26 cellular contexts compared by ENCODE assay signal in the genomic region with DNA sequence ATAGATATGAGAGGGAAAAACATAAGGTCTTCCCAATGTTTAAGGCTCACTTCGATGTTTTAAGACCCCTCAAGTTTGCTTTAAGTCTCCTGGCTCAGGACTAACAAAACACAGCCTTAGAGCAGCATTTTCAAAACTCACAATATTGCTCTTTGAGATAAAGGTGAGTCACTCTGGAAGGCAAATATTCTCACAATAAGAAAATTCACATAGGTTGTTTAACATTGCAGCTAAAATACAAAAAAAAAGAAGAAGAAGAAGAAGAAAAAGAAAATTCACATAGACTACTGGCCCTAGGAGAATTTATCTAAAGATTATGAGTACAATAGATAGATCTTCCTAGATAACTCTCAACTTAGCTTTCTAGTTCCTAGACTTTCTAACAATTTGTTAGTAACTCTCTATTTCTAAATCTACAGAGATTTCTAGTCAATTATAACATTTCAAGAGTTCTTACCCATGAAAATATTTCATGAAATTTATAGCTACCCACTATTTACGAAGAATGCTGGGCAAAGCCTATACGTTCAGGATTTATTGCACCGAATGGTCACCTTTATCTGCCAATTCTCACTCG. TPM values are rescaled to one million over a fixed set of nuclear protein-coding genes. Genes with fewer than 3 reads are reported as not detected.
DNase-seq lines count a peak whose midpoint lies in the region; ATAC-seq, FAIRE-seq and TF ChIP-seq lines count a peak whose summit lies in the region.
"Had no signal": no experiment of that assay in that cellular context is flagged by ENCODE, and none has a peak within 500 bp of the region (broad histone marks: within the 10 kb centered on the region; RNA-seq: fewer than 3 reads in every experiment).

No MANE protein-coding gene starts in this region.

- H3K4me1 ChIP-seq in A549 (no peaks in the 10 kb centered on the region), astrocyte (ENCODE audit: insufficient read depth, low read length) (no peaks in the 10 kb centered on the region), osteoblast (ENCODE audit: insufficient read depth, low read length) (no peaks in the 10 kb centered on the region)
- H3K4me1 ChIP-seq: BE2C, BLaER1 had no signal

- FAIRE-seq in A549 (lab: Jason Lieb, UNC): peak; percentile 92
- FAIRE-seq in astrocyte (lab: Jason Lieb, UNC): peak; percentile 85
- FAIRE-seq: GM12878, GM18507 had no signal

- no peak for TF ChIP-seq RAD21 in A549 (conservative IDR thresholded peaks at IDR 0.05 in 1 of 2, IDR thresholded peaks at IDR 0.05 in 1 of 2)

- 52% methylated on average over 5 of the region's 5 CpGs for WGBS in A549 (ENCODE audit: missing lambda C conversion rate)

- TF ChIP-seq EP300 in A549 (IDR thresholded peaks at IDR 0.05): no peak

- POLR2A ChIA-PET in A549 (lab: Yijun Ruan, JAX): interaction anchor here (0.6 kb wide), 1 partner anchor 783 kb away, joined by 3 read pairs; no protein-coding TSS in a partner anchor

- no peaks in the 10 kb centered on the region for H3K36me3 Mint-ChIP-seq in astrocyte (ENCODE audit: low read depth, unreplicated experiment)

- DNase-seq in A549 (ENCODE audit: low read depth in 1 of 2, low spot score in 1 of 2) (no peak), astrocyte (ENCODE audit: low read depth) (no peak), osteoblast (ENCODE audit: insufficient read length, low spot score, missing footprints) (peak; percentile 47), NCI-H510A (lab: John Stamatoyannopoulos, UW) (no peak)
- DNase-seq: ACHN; BE2C; C1 segment of cervical spinal cord; CD4-positive, alpha-beta memory T cell; CD4-positive, CD25-positive, alpha-beta regulatory T cell; CD8-positive, alpha-beta memory T cell; COR-L47; DMS 273 treated with DMSO at 0.1 percent for 48 hours; DMS153; DMS53; DMS79; DND-41; EL; GDM1 had no signal

- H3K9me3 ChIP-seq in A549 (no peaks in the 10 kb centered on the region), astrocyte (ENCODE audit: insufficient read depth, low read depth, low read length) (no peaks in the 10 kb centered on the region), osteoblast (ENCODE audit: low read depth, low read length) (no peaks in the 10 kb centered on the region)
- H3K9me3 ChIP-seq: BE2C, BLaER1 had no signal

- ATAC-seq in A549 (no peak), GM21723 (IDR thresholded peaks at IDR 0.05; ENCODE audit: unreplicated experiment) (no peak)
- ATAC-seq: GM12878 had no signal

- H3K9me3 Mint-ChIP-seq in astrocyte (ENCODE audit: unreplicated experiment): no peaks in the 10 kb centered on the region
- H3K9me3 Mint-ChIP-seq: CD4-positive, alpha-beta memory T cell; CD4-positive, CD25-positive, alpha-beta regulatory T cell; CD8-positive, alpha-beta memory T cell had no signal

- no peaks in the 10 kb centered on the region for H3K4me1 Mint-ChIP-seq in astrocyte (ENCODE audit: low read depth, unreplicated experiment)

- no peak overlapping the region for H3K4me3 Mint-ChIP-seq in astrocyte (ENCODE audit: unreplicated experiment)
- H3K4me3 Mint-ChIP-seq: CD14-positive monocyte; CD4-positive, alpha-beta memory T cell; CD4-positive, CD25-positive, alpha-beta regulatory T cell; CD8-positive, alpha-beta memory T cell had no signal

- H4K20me1 ChIP-seq in astrocyte (ENCODE audit: insufficient read depth, low read length) (no peaks in the 10 kb centered on the region), osteoblast (ENCODE audit: insufficient read depth, low read length) (peaks cover 85% of the 10 kb centered on the region)

- no peak for TF ChIP-seq POLR2A in A549 (IDR thresholded peaks at IDR 0.05; ENCODE audit: low read length)

- H3K79me2 ChIP-seq in astrocyte (ENCODE audit: insufficient read depth, low read length) (no peaks in the 10 kb centered on the region), osteoblast (ENCODE audit: insufficient read depth, low read length) (peaks cover 79% of the 10 kb centered on the region)

- CTCF ChIA-PET in A549 (lab: Yijun Ruan, JAX): interaction anchor here (1.1 kb wide), 1 partner anchor 223 kb away, joined by 3 read pairs; no protein-coding TSS in a partner anchor

- H3K27ac ChIP-seq in A549 (no peak overlapping the region), astrocyte (ENCODE audit: low read depth, low read length) (no peak overlapping the region), osteoblast (ENCODE audit: low read depth, low read length) (no peak overlapping the region)
- H3K27ac ChIP-seq: 22Rv1, BLaER1 had no signal

- no peaks in the 10 kb centered on the region for H3K36me3 ChIP-seq in astrocyte (ENCODE audit: insufficient read depth, low read length)
- peaks cover 58% of the 10 kb centered on the region for H3K36me3 ChIP-seq in osteoblast (ENCODE audit: insufficient read depth, low read length)
- H3K36me3 ChIP-seq: BE2C had no signal

- no peak overlapping the region for H3K4me2 ChIP-seq in A549
- H3K4me2 ChIP-seq in astrocyte (ENCODE audit: low read length): no peak overlapping the region
- H3K4me2 ChIP-seq in osteoblast (ENCODE audit: insufficient read depth, low read length): no peak overlapping the region
- H3K4me2 ChIP-seq: BLaER1 had no signal

- no peaks in the 10 kb centered on the region for H3K27me3 ChIP-seq in astrocyte (ENCODE audit: insufficient read depth, low read length)
- H3K27me3 ChIP-seq in osteoblast (ENCODE audit: insufficient read depth, low read length): no peaks in the 10 kb centered on the region
- H3K27me3 ChIP-seq: BE2C, BLaER1 had no signal

- H2AFZ ChIP-seq in astrocyte (ENCODE audit: low read depth, low read length) (no peak overlapping the region), osteoblast (ENCODE audit: low read length) (no peak overlapping the region)

- TF ChIP-seq CTCF in A549 (IDR thresholded peaks at IDR 0.05): no peak
- TF ChIP-seq CTCF in astrocyte (IDR thresholded peaks at IDR 0.05; ENCODE audit: insufficient read depth, low read depth, low read length): no peak
- TF ChIP-seq CTCF in osteoblast (IDR thresholded peaks at IDR 0.05; ENCODE audit: extremely low read depth, low read depth, low read length): no peak

- no peaks in the 10 kb centered on the region for H3K27me3 Mint-ChIP-seq in astrocyte (ENCODE audit: low read depth, unreplicated experiment)
- H3K27me3 Mint-ChIP-seq: CD4-positive, CD25-positive, alpha-beta regulatory T cell had no signal

- H3K4me3 ChIP-seq in A549: no peak overlapping the region
- H3K4me3 ChIP-seq in astrocyte (ENCODE audit: insufficient read depth, low read depth, low read length): no peak overlapping the region
- no peak overlapping the region for H3K4me3 ChIP-seq in osteoblast (ENCODE audit: insufficient read depth, low read length)
- H3K4me3 ChIP-seq: BLaER1, GM12878 had no signal

- no peak overlapping the region for H3K27ac Mint-ChIP-seq in astrocyte (ENCODE audit: unreplicated experiment)
- H3K27ac Mint-ChIP-seq: CD4-positive, alpha-beta memory T cell; CD4-positive, CD25-positive, alpha-beta regulatory T cell had no signal

- H3K9ac ChIP-seq in astrocyte (ENCODE audit: low read length): no peak overlapping the region
- H3K9ac ChIP-seq: BLaER1 had no signal

TF ChIP-seq in A549, 52 proteins besides CTCF, POLR2A, EP300 and RAD21:
- TF ChIP-seq HOXB5 (CRISPR knock-in tag; IDR thresholded peaks at IDR 0.05): no peak
- no peak for TF ChIP-seq ZSCAN20 (CRISPR knock-in tag; IDR thresholded peaks at IDR 0.05)
- no peak for TF ChIP-seq KDM1A (IDR thresholded peaks at IDR 0.05; ENCODE audit: low read depth)
- TF ChIP-seq CHD4 (IDR thresholded peaks at IDR 0.05; ENCODE audit: borderline replicate concordance): no peak
- TF ChIP-seq, protein P1, sequence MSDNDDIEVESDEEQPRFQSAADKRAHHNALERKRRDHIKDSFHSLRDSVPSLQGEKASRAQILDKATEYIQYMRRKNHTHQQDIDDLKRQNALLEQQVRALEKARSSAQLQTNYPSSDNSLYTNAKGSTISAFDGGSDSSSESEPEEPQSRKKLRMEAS (IDR thresholded peaks at IDR 0.05): no peak
- TF ChIP-seq BHLHE40 (IDR thresholded peaks at IDR 0.05; ENCODE audit: low read depth, low read length): no peak
- TF ChIP-seq CHD2 (IDR thresholded peaks at IDR 0.05; ENCODE audit: low read length, partially characterized antibody): no peak

RNA-seq across cellular contexts. Expression of a gene that starts 22.5 kb away (rescaled TPM):
- polyA plus RNA-seq in A549 (2011; rRNA removed) (0.11 and 0.19 TPM in 2 replicates), A549 (2017; fragmentation: RNase III; extraction: RNeasy Plus Mini Kit Qiagen cat#74134 plus additional on column Dnase treatment) (not detected in 3 replicates)
- polyA plus RNA-seq in A549 (2012; cell fraction: cytosol; rRNA removed): not detected in 2 replicates
- 0.01 and 0.07 TPM in 2 replicates for polyA plus RNA-seq in A549 (2012; cell fraction: nucleus; rRNA removed)
- polyA minus RNA-seq in A549 (2011; rRNA and poly(A)+ RNA removed): 0.12 and 0.44 TPM in 2 replicates
- total RNA-seq in astrocyte (not detected in 2 replicates), osteoblast (under 0.01 and 118 TPM in 2 replicates)
- total RNA-seq: A172; CD4-positive, alpha-beta memory T cell; CD8-positive, alpha-beta memory T cell; G401 had no signal
